8 cellular contexts compared by ENCODE assay signal in the genomic region with DNA sequence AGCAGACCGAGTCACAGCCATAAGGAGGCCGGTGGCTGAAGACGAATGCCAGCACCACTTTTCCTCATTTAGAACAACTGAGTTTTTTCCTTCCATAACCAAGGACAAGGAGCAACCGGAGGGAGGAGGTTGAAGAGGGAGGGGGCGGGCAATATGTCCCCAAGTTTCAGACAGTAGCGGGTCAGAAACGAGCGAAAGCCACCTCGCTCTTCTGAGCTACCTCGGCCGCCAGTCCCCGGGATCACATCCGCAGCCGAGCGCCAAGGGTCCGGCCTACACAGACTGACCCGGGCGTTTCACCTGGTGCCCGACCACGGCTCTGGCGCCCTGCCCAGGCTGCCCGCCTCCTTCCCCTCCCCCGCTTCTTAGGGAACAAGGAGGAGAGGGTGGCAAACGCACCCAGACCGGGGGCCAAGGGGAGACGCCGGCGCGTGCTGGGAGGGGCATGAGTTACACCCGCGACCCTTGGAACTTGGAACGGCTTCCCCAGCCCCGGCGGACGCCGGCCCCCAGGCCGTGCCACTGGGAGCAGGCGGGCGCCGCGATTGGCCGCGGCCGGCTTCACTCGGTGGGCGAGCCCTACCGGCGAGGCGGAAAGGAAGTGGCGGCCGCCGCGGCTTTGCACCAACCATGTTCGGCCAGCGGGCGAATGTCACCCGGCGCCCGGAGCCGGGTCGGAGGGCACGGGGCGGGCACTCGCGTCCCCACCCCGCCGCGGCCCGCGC. TPM values are rescaled to one million over a fixed set of nuclear protein-coding genes. Genes with fewer than 3 reads are reported as not detected.
DNase-seq lines count a peak whose midpoint lies in the region; ATAC-seq and TF ChIP-seq lines count a peak whose summit lies in the region.

No MANE protein-coding gene starts in this region.

- H3K79me2 ChIP-seq in parathyroid adenoma = peaks cover 26% of the 10 kb centered on the region

- H3K4me2 ChIP-seq in parathyroid adenoma (ENCODE audit: low read length) = peak overlapping the region; percentile 96

- DNase-seq in CD4-positive, alpha-beta memory T cell = peak; percentile 29 to 62 (median 35)
- DNase-seq in HL-60 (ENCODE audit: low read depth in 1 of 2, low spot score in 1 of 2) (peak; percentile 57 to 65), SKM-1 treated with dmso at 0.1 percent for 144 hours (lab: John Stamatoyannopoulos, UW; ENCODE audit: unreplicated experiment) (peak; percentile 28), amniotic epithelial cell (ENCODE audit: low read depth) (peak; percentile 55), heart right ventricle (peak; percentile 81 to 87), OCI-M2 (lab: John Stamatoyannopoulos, UW; ENCODE audit: unreplicated experiment) (no peak)

- peak overlapping the region; percentile 40 for H2AFZ ChIP-seq in parathyroid adenoma

- H3K9ac ChIP-seq in parathyroid adenoma = no peak overlapping the region

- no peaks in the 10 kb centered on the region for H3K9me3 ChIP-seq in CD4-positive, alpha-beta memory T cell (ENCODE audit: control insufficient read depth in 1 of 2, low read length in 2 of 2)
- H3K9me3 ChIP-seq in heart right ventricle = no peaks in the 10 kb centered on the region
- H3K9me3 ChIP-seq in parathyroid adenoma (ENCODE audit: control insufficient read depth, low read length) = no peaks in the 10 kb centered on the region

- peaks cover 70% of the 10 kb centered on the region for H3K4me1 ChIP-seq in CD4-positive, alpha-beta memory T cell (ENCODE audit: insufficient read depth, low read length)
- H3K4me1 ChIP-seq in heart right ventricle (peaks cover 0 to 74% (median 70%) of the 10 kb centered on the region in 9 donors), parathyroid adenoma (peaks cover 3% of the 10 kb centered on the region)

- TF ChIP-seq CTCF in HL-60 (IDR thresholded peaks at IDR 0.05; ENCODE audit: insufficient read depth, low read length) = no peak
- peak in 4 of 9 donors; percentile 7 to 18 (median 12) for TF ChIP-seq CTCF in heart right ventricle (IDR thresholded peaks at IDR 0.05)
- TF ChIP-seq CTCF in parathyroid adenoma (IDR thresholded peaks at IDR 0.05) = peak; percentile 20

- H3K27me3 ChIP-seq in CD4-positive, alpha-beta memory T cell (ENCODE audit: insufficient read depth, low read length) = no peaks in the 10 kb centered on the region
- H3K27me3 ChIP-seq in HL-60 (ENCODE audit: insufficient read depth, poor library complexity, severe bottlenecking) (no peaks in the 10 kb centered on the region), heart right ventricle (no peaks in the 10 kb centered on the region), parathyroid adenoma (ENCODE audit: control insufficient read depth, insufficient read depth, low read length) (no peaks in the 10 kb centered on the region)

- peaks cover 4 to 51% of the 10 kb centered on the region in 2 donors for H3K36me3 Mint-ChIP-seq in CD4-positive, alpha-beta memory T cell

- H3K4me3 Mint-ChIP-seq in CD4-positive, alpha-beta memory T cell = peak overlapping the region; percentile 89 to 96 (median 94)

- POLR2A ChIA-PET in CD4-positive, alpha-beta memory T cell (lab: Charles Lee; ENCODE audit: partially characterized antibody) = interaction anchor here (0.6 to 5.0 kb wide), 8 partner anchors 13 to 176 kb away, joined by 3 to 45 read pairs (median 4); partner anchors contain the start of genes CASP3 and PRIMPOL

- H3K36me3 ChIP-seq in CD4-positive, alpha-beta memory T cell (ENCODE audit: insufficient read depth, low read length) = no peaks in the 10 kb centered on the region
- peaks cover 0 to 21% (median 0%) of the 10 kb centered on the region in 9 donors for H3K36me3 ChIP-seq in heart right ventricle
- no peaks in the 10 kb centered on the region for H3K36me3 ChIP-seq in parathyroid adenoma (ENCODE audit: control insufficient read depth, insufficient read depth, low read length)

- H3K9me3 Mint-ChIP-seq in CD4-positive, alpha-beta memory T cell = no peaks in the 10 kb centered on the region

- peaks cover 40 to 84% (median 57%) of the 10 kb centered on the region in 4 donors for H3K4me1 Mint-ChIP-seq in CD4-positive, alpha-beta memory T cell

- intact Hi-C loops in CD4-positive, alpha-beta memory T cell (cut with micrococcal nuclease) = loop anchor here (5.0 kb wide), 4 partner anchors 190 to 1030 kb away; partner anchors contain the start of genes ACSL1, CDKN2AIP and CFAP97
- intact Hi-C loops in heart right ventricle (cut with DNase I) = loop anchor here in 8 of 10 donors (2.0 to 10.0 kb wide), 14 partner anchors 55 to 208 kb away; no protein-coding TSS in a partner anchor

- peak overlapping the region; percentile 88 to 97 (median 93) for H3K27ac Mint-ChIP-seq in CD4-positive, alpha-beta memory T cell

- WGBS in heart right ventricle, 2 donors = 0 to 1% methylated on average over 66 to 70 of the region's 70 CpGs

- CTCF ChIA-PET in CD4-positive, alpha-beta memory T cell (lab: Charles Lee; ENCODE audit: partially characterized antibody) = interaction anchor here (1.0 kb wide), 1 partner anchor 62 kb away, joined by 3 read pairs; no protein-coding TSS in a partner anchor

- peak overlapping the region; percentile 99 for H3K27ac ChIP-seq in CD4-positive, alpha-beta memory T cell (ENCODE audit: low read depth, low read length)
- H3K27ac ChIP-seq in HL-60 (replicated peaks) (peak overlapping the region; percentile 70), heart right ventricle (peak overlapping the region; percentile 94 to 99 (median 98)), parathyroid adenoma (peak overlapping the region; percentile 88)

- H3K4me3 ChIP-seq in CD4-positive, alpha-beta memory T cell (ENCODE audit: low read length in 2 of 2) = peak overlapping the region; percentile 42 to 43
- H3K4me3 ChIP-seq in HL-60 (replicated peaks; ENCODE audit: insufficient read depth, low read length) (peak overlapping the region; percentile 71), heart right ventricle (peak overlapping the region; percentile 39 to 98 (median 87)), parathyroid adenoma (ENCODE audit: low read depth, low read length) (peak overlapping the region; percentile 88)

- no peaks in the 10 kb centered on the region for H3K27me3 Mint-ChIP-seq in CD4-positive, alpha-beta memory T cell

- ATAC-seq in GM19043 (IDR thresholded peaks at IDR 0.05; ENCODE audit: low read depth, unreplicated experiment) (peak; percentile 14), heart right ventricle (peak; percentile 63 to 81 (median 74))

RNA-seq across cellular contexts. Expression of gene IRF2, which starts 1.6 kb away (rescaled TPM):
- 10 to 100 TPM; 66.7 to 70.4 TPM for total RNA-seq in CD4-positive, alpha-beta memory T cell
- polyA plus RNA-seq in CD4-positive, alpha-beta memory T cell = 10 to 100 TPM; 72.6 to 87.2 TPM
- total RNA-seq in heart right ventricle = 10 to 100 TPM; 18.3 to 41.4 (median 29.0) TPM
- polyA plus RNA-seq in heart right ventricle = 10 to 100 TPM in 1 of 2 donors, 1 to 10 TPM in 1; 9.3 to 13.0 TPM
